In the genomic region with DNA sequence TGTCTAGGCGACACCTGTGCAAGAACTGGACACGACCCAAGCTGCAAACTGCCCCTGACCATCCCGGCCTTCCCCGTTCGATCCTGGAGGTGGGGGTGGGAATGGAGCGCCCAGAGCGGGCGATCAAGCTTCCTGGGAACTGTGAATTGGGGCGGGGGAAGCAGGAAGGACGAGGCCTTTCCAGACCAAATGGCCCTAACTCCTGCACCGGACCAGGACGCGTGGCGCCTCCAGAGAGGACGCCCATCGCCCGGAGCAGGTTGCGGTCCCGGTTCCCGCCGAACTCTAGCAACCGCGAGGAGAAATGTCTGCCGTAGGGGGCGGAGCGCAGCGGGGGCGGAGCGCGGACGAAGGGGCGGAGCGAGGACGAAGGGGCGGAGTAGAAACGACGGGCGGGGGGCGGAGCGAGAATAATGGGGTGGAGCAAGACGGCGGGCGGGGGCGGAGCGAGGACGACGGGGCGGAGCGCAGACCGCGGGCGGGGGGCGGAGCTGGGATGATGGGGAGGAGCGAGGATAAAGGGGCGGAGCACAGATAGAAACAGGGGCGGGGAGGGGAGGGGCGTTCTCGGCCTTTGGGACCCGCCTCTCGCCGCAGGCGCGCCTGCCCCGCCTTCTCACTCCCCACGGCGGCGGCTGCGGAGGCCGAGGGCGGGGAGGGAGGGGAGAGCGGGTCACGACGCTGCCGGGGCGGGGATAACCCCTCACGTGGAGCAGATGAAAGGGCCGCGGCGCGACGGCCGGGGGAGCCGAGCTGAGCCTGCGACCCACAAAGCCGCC, we compare ENCODE assay signal across 1 cellular context.
TF ChIP-seq lines count a peak whose summit lies in the region.

A gene (plus strand): TSS at position 695 of the 779 bp plus-strand sequence. CDS start 195 bp downstream, outside the sequence.

TF ChIP-seq in HepG2, 621 proteins besides CTCF, POLR2A, EP300 and RAD21 (continued from another document and continues in another):
- TF ChIP-seq, protein P1, sequence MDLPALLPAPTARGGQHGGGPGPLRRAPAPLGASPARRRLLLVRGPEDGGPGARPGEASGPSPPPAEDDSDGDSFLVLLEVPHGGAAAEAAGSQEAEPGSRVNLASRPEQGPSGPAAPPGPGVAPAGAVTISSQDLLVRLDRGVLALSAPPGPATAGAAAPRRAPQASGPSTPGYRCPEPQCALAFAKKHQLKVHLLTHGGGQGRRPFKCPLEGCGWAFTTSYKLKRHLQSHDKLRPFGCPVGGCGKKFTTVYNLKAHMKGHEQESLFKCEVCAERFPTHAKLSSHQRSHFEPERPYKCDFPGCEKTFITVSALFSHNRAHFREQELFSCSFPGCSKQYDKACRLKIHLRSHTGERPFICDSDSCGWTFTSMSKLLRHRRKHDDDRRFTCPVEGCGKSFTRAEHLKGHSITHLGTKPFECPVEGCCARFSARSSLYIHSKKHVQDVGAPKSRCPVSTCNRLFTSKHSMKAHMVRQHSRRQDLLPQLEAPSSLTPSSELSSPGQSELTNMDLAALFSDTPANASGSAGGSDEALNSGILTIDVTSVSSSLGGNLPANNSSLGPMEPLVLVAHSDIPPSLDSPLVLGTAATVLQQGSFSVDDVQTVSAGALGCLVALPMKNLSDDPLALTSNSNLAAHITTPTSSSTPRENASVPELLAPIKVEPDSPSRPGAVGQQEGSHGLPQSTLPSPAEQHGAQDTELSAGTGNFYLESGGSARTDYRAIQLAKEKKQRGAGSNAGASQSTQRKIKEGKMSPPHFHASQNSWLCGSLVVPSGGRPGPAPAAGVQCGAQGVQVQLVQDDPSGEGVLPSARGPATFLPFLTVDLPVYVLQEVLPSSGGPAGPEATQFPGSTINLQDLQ (CRISPR knock-in tag; IDR thresholded peaks at IDR 0.05) = no peak
- 0 out of 2 replicates have a peak, but pooled peaks have one; percentile 16 for TF ChIP-seq ZNF558 (CRISPR knock-in tag; IDR thresholded peaks at IDR 0.05; ENCODE audit: borderline replicate concordance)
- TF ChIP-seq ZFP41 (CRISPR knock-in tag; IDR thresholded peaks at IDR 0.05; ENCODE audit: borderline replicate concordance) = no peak
- no peak for TF ChIP-seq MBNL3 (CRISPR knock-in tag; conservative IDR thresholded peaks at IDR 0.05)
- TF ChIP-seq, protein P2, sequence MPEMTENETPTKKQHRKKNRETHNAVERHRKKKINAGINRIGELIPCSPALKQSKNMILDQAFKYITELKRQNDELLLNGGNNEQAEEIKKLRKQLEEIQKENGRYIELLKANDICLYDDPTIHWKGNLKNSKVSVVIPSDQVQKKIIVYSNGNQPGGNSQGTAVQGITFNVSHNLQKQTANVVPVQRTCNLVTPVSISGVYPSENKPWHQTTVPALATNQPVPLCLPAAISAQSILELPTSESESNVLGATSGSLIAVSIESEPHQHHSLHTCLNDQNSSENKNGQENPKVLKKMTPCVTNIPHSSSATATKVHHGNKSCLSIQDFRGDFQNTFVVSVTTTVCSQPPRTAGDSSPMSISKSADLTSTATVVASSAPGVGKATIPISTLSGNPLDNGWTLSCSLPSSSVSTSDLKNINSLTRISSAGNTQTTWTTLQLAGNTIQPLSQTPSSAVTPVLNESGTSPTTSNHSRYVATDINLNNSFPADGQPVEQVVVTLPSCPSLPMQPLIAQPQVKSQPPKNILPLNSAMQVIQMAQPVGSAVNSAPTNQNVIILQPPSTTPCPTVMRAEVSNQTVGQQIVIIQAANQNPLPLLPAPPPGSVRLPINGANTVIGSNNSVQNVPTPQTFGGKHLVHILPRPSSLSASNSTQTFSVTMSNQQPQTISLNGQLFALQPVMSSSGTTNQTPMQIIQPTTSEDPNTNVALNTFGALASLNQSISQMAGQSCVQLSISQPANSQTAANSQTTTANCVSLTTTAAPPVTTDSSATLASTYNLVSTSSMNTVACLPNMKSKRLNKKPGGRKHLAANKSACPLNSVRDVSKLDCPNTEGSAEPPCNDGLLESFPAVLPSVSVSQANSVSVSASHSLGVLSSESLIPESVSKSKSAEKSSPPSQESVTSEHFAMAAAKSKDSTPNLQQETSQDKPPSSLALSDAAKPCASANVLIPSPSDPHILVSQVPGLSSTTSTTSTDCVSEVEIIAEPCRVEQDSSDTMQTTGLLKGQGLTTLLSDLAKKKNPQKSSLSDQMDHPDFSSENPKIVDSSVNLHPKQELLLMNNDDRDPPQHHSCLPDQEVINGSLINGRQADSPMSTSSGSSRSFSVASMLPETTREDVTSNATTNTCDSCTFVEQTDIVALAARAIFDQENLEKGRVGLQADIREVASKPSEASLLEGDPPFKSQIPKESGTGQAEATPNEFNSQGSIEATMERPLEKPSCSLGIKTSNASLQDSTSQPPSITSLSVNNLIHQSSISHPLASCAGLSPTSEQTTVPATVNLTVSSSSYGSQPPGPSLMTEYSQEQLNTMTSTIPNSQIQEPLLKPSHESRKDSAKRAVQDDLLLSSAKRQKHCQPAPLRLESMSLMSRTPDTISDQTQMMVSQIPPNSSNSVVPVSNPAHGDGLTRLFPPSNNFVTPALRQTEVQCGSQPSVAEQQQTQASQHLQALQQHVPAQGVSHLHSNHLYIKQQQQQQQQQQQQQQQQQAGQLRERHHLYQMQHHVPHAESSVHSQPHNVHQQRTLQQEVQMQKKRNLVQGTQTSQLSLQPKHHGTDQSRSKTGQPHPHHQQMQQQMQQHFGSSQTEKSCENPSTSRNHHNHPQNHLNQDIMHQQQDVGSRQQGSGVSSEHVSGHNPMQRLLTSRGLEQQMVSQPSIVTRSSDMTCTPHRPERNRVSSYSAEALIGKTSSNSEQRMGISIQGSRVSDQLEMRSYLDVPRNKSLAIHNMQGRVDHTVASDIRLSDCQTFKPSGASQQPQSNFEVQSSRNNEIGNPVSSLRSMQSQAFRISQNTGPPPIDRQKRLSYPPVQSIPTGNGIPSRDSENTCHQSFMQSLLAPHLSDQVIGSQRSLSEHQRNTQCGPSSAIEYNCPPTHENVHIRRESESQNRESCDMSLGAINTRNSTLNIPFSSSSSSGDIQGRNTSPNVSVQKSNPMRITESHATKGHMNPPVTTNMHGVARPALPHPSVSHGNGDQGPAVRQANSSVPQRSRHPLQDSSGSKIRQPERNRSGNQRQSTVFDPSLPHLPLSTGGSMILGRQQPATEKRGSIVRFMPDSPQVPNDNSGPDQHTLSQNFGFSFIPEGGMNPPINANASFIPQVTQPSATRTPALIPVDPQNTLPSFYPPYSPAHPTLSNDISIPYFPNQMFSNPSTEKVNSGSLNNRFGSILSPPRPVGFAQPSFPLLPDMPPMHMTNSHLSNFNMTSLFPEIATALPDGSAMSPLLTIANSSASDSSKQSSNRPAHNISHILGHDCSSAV (CRISPR knock-in tag; IDR thresholded peaks at IDR 0.05; ENCODE audit: borderline replicate concordance) = no peak
- TF ChIP-seq GABPB1 (CRISPR knock-in tag; IDR thresholded peaks at IDR 0.05) = peak; percentile 75
- no peak for TF ChIP-seq KDM1A (CRISPR knock-in tag; IDR thresholded peaks at IDR 0.05)
- TF ChIP-seq XRCC5 (optimal IDR thresholded peaks at IDR 0.05; ENCODE audit: low read length) = no peak
- TF ChIP-seq ZBTB3 (CRISPR knock-in tag; IDR thresholded peaks at IDR 0.05; ENCODE audit: borderline replicate concordance, low read depth) = no peak
- TF ChIP-seq, protein P3, sequence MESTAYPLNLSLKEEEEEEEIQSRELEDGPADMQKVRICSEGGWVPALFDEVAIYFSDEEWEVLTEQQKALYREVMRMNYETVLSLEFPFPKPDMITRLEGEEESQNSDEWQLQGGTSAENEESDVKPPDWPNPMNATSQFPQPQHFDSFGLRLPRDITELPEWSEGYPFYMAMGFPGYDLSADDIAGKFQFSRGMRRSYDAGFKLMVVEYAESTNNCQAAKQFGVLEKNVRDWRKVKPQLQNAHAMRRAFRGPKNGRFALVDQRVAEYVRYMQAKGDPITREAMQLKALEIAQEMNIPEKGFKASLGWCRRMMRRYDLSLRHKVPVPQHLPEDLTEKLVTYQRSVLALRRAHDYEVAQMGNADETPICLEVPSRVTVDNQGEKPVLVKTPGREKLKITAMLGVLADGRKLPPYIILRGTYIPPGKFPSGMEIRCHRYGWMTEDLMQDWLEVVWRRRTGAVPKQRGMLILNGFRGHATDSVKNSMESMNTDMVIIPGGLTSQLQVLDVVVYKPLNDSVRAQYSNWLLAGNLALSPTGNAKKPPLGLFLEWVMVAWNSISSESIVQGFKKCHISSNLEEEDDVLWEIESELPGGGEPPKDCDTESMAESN (CRISPR knock-in tag; conservative IDR thresholded peaks at IDR 0.05) = no peak
- TF ChIP-seq ZNF337 (CRISPR knock-in tag; IDR thresholded peaks at IDR 0.05; ENCODE audit: borderline replicate concordance, low read depth) = peak; percentile 55; the same call in 1 of the 2 replicates
- peak; percentile 65; the same call in 1 of the 2 replicates for TF ChIP-seq BCL6 (CRISPR knock-in tag; IDR thresholded peaks at IDR 0.05)
- no peak for TF ChIP-seq ZKSCAN8 (CRISPR knock-in tag; IDR thresholded peaks at IDR 0.05; ENCODE audit: borderline replicate concordance)
- TF ChIP-seq, protein P4, sequence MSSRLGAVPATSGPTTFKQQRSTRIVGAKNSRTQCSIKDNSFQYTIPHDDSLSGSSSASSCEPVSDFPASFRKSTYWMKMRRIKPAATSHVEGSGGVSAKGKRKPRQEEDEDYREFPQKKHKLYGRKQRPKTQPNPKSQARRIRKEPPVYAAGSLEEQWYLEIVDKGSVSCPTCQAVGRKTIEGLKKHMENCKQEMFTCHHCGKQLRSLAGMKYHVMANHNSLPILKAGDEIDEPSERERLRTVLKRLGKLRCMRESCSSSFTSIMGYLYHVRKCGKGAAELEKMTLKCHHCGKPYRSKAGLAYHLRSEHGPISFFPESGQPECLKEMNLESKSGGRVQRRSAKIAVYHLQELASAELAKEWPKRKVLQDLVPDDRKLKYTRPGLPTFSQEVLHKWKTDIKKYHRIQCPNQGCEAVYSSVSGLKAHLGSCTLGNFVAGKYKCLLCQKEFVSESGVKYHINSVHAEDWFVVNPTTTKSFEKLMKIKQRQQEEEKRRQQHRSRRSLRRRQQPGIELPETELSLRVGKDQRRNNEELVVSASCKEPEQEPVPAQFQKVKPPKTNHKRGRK (CRISPR knock-in tag; IDR thresholded peaks at IDR 0.05) = no peak
- no peak for TF ChIP-seq TAF15 (IDR thresholded peaks at IDR 0.05; ENCODE audit: low read depth, low read length, poor library complexity, severe bottlenecking)
- TF ChIP-seq ZNF138 (CRISPR knock-in tag; IDR thresholded peaks at IDR 0.05; ENCODE audit: low read depth) = 0 out of 2 replicates have a peak, but pooled peaks have one; percentile 79
- TF ChIP-seq ZNF33A (CRISPR knock-in tag; IDR thresholded peaks at IDR 0.05; ENCODE audit: borderline replicate concordance) = no peak
- no peak for TF ChIP-seq NFIB (CRISPR knock-in tag; IDR thresholded peaks at IDR 0.05; ENCODE audit: borderline replicate concordance)
- peak; percentile 38; the same call in 1 of the 2 replicates for TF ChIP-seq ZNF563 (CRISPR knock-in tag; IDR thresholded peaks at IDR 0.05)
- TF ChIP-seq ZNF549 (CRISPR knock-in tag; IDR thresholded peaks at IDR 0.05) = no peak
- TF ChIP-seq SATB2 (CRISPR knock-in tag; IDR thresholded peaks at IDR 0.05) = no peak
- 0 out of 2 replicates have a peak, but pooled peaks have one; percentile 9 for TF ChIP-seq ZNF263 (CRISPR knock-in tag; IDR thresholded peaks at IDR 0.05)
- TF ChIP-seq, protein P5, sequence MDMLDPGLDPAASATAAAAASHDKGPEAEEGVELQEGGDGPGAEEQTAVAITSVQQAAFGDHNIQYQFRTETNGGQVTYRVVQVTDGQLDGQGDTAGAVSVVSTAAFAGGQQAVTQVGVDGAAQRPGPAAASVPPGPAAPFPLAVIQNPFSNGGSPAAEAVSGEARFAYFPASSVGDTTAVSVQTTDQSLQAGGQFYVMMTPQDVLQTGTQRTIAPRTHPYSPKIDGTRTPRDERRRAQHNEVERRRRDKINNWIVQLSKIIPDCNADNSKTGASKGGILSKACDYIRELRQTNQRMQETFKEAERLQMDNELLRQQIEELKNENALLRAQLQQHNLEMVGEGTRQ (IDR thresholded peaks at IDR 0.05; ENCODE audit: low read depth, low read length) = peak; percentile 65
- TF ChIP-seq, protein P5 (CRISPR knock-in tag; IDR thresholded peaks at IDR 0.05; ENCODE audit: borderline replicate concordance) = peak; percentile 69; the same call in 1 of the 2 replicates
- TF ChIP-seq PAF1 (CRISPR knock-in tag; IDR thresholded peaks at IDR 0.05) = no peak
- no peak for TF ChIP-seq ZNF468 (CRISPR knock-in tag; IDR thresholded peaks at IDR 0.05)
- TF ChIP-seq ZMYM4 (CRISPR knock-in tag; IDR thresholded peaks at IDR 0.05) = peak; percentile 31; the same call in 1 of the 2 replicates
- TF ChIP-seq FOXP1 (IDR thresholded peaks at IDR 0.05) = no peak
- TF ChIP-seq FOXP1 (CRISPR knock-in tag; IDR thresholded peaks at IDR 0.05) = peak; percentile 53; the same call in 1 of the 2 replicates
- TF ChIP-seq, protein P6, sequence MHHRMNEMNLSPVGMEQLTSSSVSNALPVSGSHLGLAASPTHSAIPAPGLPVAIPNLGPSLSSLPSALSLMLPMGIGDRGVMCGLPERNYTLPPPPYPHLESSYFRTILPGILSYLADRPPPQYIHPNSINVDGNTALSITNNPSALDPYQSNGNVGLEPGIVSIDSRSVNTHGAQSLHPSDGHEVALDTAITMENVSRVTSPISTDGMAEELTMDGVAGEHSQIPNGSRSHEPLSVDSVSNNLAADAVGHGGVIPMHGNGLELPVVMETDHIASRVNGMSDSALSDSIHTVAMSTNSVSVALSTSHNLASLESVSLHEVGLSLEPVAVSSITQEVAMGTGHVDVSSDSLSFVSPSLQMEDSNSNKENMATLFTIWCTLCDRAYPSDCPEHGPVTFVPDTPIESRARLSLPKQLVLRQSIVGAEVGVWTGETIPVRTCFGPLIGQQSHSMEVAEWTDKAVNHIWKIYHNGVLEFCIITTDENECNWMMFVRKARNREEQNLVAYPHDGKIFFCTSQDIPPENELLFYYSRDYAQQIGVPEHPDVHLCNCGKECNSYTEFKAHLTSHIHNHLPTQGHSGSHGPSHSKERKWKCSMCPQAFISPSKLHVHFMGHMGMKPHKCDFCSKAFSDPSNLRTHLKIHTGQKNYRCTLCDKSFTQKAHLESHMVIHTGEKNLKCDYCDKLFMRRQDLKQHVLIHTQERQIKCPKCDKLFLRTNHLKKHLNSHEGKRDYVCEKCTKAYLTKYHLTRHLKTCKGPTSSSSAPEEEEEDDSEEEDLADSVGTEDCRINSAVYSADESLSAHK (CRISPR knock-in tag; IDR thresholded peaks at IDR 0.05; ENCODE audit: borderline replicate concordance) = no peak
- no peak for TF ChIP-seq SMAD9 (CRISPR knock-in tag; IDR thresholded peaks at IDR 0.05)
- 0 out of 2 replicates have a peak, but pooled peaks have one; percentile 16 for TF ChIP-seq ZNF746 (CRISPR knock-in tag; IDR thresholded peaks at IDR 0.05)
- TF ChIP-seq LCORL (IDR thresholded peaks at IDR 0.05) = no peak
- TF ChIP-seq LCORL (CRISPR knock-in tag; IDR thresholded peaks at IDR 0.05) = peak; percentile 20; the same call in 1 of the 2 replicates
